In the genomic region with DNA sequence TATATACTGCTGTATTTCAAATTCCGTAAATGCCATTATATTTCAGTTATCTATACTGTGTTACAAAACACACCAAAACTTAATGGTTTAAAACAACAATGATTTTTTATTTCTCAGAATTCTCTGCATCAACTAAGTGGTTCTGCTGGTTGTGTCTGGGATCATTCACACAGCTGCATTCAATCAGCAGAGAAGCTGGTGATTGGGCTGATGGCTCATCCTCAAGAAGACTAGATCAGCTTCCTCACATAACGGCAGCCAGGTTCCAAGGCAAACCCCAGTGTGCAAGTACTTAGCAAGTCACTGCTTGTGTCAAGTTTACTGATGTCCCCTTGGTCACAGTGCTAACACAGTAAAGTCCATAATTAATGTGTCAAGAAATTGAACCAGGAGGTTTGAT, we compare ENCODE assay signal across 21 cellular contexts.
"Had no signal": no experiment of that assay in that cellular context is flagged by ENCODE, and none has a peak within 500 bp of the region (broad histone marks: within the 10 kb centered on the region; RNA-seq: fewer than 3 reads in every experiment).

No MANE protein-coding gene starts in this region.

- ATAC-seq: activated T-cell treated with anti-CD3 and anti-CD28 coated beads, Interleukin-2, amount 50 U/mL, for 72 hours; left lobe of liver; stimulated activated naive B cell treated with anti-CD40 and anti-IgM and Interleukin-4, amounts not matched to agents 10 μg/mL and 1 μg/mL and 100 μg/mL, for 72 hours had no signal

- H3K4me1 ChIP-seq: adrenal gland, breast epithelium, esophagus muscularis mucosa, spleen, tibial artery had no signal

- H3K9me3 ChIP-seq: adrenal gland, breast epithelium, esophagus muscularis mucosa, spleen, tibial artery had no signal

- H3K36me3 ChIP-seq: adrenal gland, breast epithelium, esophagus muscularis mucosa, spleen, tibial artery had no signal

- H3K4me3 ChIP-seq: adrenal gland, breast epithelium, esophagus muscularis mucosa, lung, spleen, tibial artery had no signal

- H3K4me1 Mint-ChIP-seq: mesothelial cell of epicardium; nephron; stimulated activated naive B cell treated with anti-CD40 and anti-IgM and Interleukin-4, amounts not matched to agents 10 μg/mL and 1 μg/mL and 100 μg/mL, for 72 hours had no signal

- H3K27ac ChIP-seq: adrenal gland, breast epithelium, esophagus muscularis mucosa, spleen, tibial artery had no signal

- H3K27ac Mint-ChIP-seq: activated T-cell treated with anti-CD3 and anti-CD28 coated beads, Interleukin-2, amount 50 U/mL, for 72 hours; mesothelial cell of epicardium; nephron; stimulated activated naive B cell treated with anti-CD40 and anti-IgM and Interleukin-4, amounts not matched to agents 10 μg/mL and 1 μg/mL and 100 μg/mL, for 72 hours had no signal

- H3K4me3 Mint-ChIP-seq: activated T-cell treated with anti-CD3 and anti-CD28 coated beads, Interleukin-2, amount 50 U/mL, for 72 hours; mesothelial cell of epicardium; nephron; stimulated activated naive B cell treated with anti-CD40 and anti-IgM and Interleukin-4, amounts not matched to agents 10 μg/mL and 1 μg/mL and 100 μg/mL, for 72 hours had no signal

- DNase-seq: activated CD4-positive, alpha-beta T cell treated with anti-CD3 and anti-CD28 coated beads, Interleukin-2, amount 50 U/mL, for 4 hours; activated effector memory CD4-positive, alpha-beta T cell treated with anti-CD3 and anti-CD28 coated beads, Interleukin-2, amount 50 U/mL, for 16 hours; activated naive CD4-positive, alpha-beta T cell treated with anti-CD3 and anti-CD28 coated beads, Interleukin-2, amount 50 U/mL, for 16 hours; activated T-cell treated with anti-CD3 and anti-CD28 coated beads, Interleukin-2, amount 50 U/mL, for 72 hours; adrenal gland; cerebellar nuclear complex; effector CD4-positive, alpha-beta T cell; foreskin melanocyte; glutamatergic neuron; hypothalamus; kidney; retina; spleen; stimulated activated naive B cell treated with anti-CD40 and anti-IgM and Interleukin-4, amounts not matched to agents 10 μg/mL and 1 μg/mL and 100 μg/mL, for 72 hours; tibial artery had no signal

- H3K27me3 ChIP-seq: adrenal gland had no signal

- H3K9me3 Mint-ChIP-seq: mesothelial cell of epicardium, nephron had no signal

- H3K36me3 Mint-ChIP-seq: mesothelial cell of epicardium; stimulated activated naive B cell treated with anti-CD40 and anti-IgM and Interleukin-4, amounts not matched to agents 10 μg/mL and 1 μg/mL and 100 μg/mL, for 72 hours had no signal
